7 cellular contexts compared by ENCODE assay signal in genomic region chr9:73049280-73049679, GRCh38.
"Had no signal": no experiment of that assay in that cellular context is flagged by ENCODE, and none has a peak within 500 bp of the region (broad histone marks: within the 10 kb centered on the region; RNA-seq: fewer than 3 reads in every experiment).

No MANE protein-coding gene starts in this region.

- H3K9me3 ChIP-seq: HAP-1 had no signal

- H3K27ac ChIP-seq: GM23248 had no signal

- H3K4me1 ChIP-seq: HAP-1 had no signal

- DNase-seq: GM23248, GOT3, H7, IMR-90, KG1 had no signal

- H3K36me3 ChIP-seq: HAP-1 had no signal

- H2AFZ ChIP-seq: GM23248 had no signal

- ATAC-seq: K562 had no signal

- H3K9ac ChIP-seq: GM23248 had no signal

- H3K4me3 ChIP-seq: GM23248, HAP-1, K562 had no signal
